Comparison of ENCODE assay signal across 8 cellular contexts in genomic region chr12:64679487-64679983, GRCh38.
A peak's percentile ranks its signal among the peaks of the same experiment; 100 is the strongest.
DNase-seq lines count a peak whose midpoint lies in the region; ATAC-seq and TF ChIP-seq lines count a peak whose summit lies in the region.

No MANE protein-coding gene starts in this region.

- no peaks in the 10 kb centered on the region for H3K9me3 ChIP-seq in Caco-2

- H3K36me3 ChIP-seq in brain microvascular endothelial cell (replicated peaks) (no peaks in the 10 kb centered on the region), Caco-2 (ENCODE audit: control insufficient read depth, insufficient read depth, low read length) (no peaks in the 10 kb centered on the region)

- H3K4me3 ChIP-seq in brain microvascular endothelial cell (ENCODE audit: low read depth, low read length) (peak overlapping the region; percentile 13), Caco-2 (ENCODE audit: low read depth, low read length) (no peak overlapping the region)

- TF ChIP-seq CTCF in brain microvascular endothelial cell (IDR thresholded peaks at IDR 0.05; ENCODE audit: low read depth, low read length, missing control alignments): no peak
- no peak for TF ChIP-seq CTCF in Caco-2 (IDR thresholded peaks at IDR 0.05; ENCODE audit: insufficient read depth in 1 of 2, low read depth in 1 of 2, low read length in 1 of 2, severe bottlenecking in 1 of 2, unreplicated experiment in 1 of 2)

- ATAC-seq in GM18502 (IDR thresholded peaks at IDR 0.05; ENCODE audit: poor library complexity, unreplicated experiment) (peak; percentile 73), HG03521 (IDR thresholded peaks at IDR 0.05; ENCODE audit: unreplicated experiment) (peak; percentile 59), GM21825 (IDR thresholded peaks at IDR 0.05; ENCODE audit: unreplicated experiment) (no peak)

- intact Hi-C loops in Caco-2 (cut with micrococcal nuclease; ENCODE audit: unreplicated experiment): no loop called here

- in situ Hi-C loops in brain microvascular endothelial cell (cut with HindIII; ENCODE audit: low pct_ligation_motif_present, low sequenced_read_pairs): no loop called here

- H3K4me1 ChIP-seq in Caco-2: peaks cover 35% of the 10 kb centered on the region

- no peaks in the 10 kb centered on the region for H3K27me3 ChIP-seq in brain microvascular endothelial cell (replicated peaks)
- H3K27me3 ChIP-seq in Caco-2 (replicated peaks; ENCODE audit: control insufficient read depth, insufficient read depth, low read length): no peaks in the 10 kb centered on the region

- peak overlapping the region; percentile 77 for H3K27ac Mint-ChIP-seq in stimulated activated naive CD8-positive, alpha-beta T cell treated with anti-CD3 and anti-CD28 coated beads, Interleukin-15, Interleukin-2, amounts not matched to agents 100 ng/mL and 50 ng/mL, for 24 hours
- H3K27ac Mint-ChIP-seq in Caco-2 (ENCODE audit: unreplicated experiment): no peak overlapping the region

- H3K27me3 Mint-ChIP-seq in stimulated activated naive CD8-positive, alpha-beta T cell treated with anti-CD3 and anti-CD28 coated beads, Interleukin-15, Interleukin-2, amounts not matched to agents 100 ng/mL and 50 ng/mL, for 24 hours: no peaks in the 10 kb centered on the region
- no peaks in the 10 kb centered on the region for H3K27me3 Mint-ChIP-seq in Caco-2 (ENCODE audit: insufficient read depth, unreplicated experiment)

- peak overlapping the region; percentile 51 for H3K27ac ChIP-seq in brain microvascular endothelial cell

- H3K4me1 Mint-ChIP-seq in stimulated activated naive CD8-positive, alpha-beta T cell treated with anti-CD3 and anti-CD28 coated beads, Interleukin-15, Interleukin-2, amounts not matched to agents 100 ng/mL and 50 ng/mL, for 24 hours (ENCODE audit: low read depth): peaks cover 99% of the 10 kb centered on the region
- H3K4me1 Mint-ChIP-seq in Caco-2 (ENCODE audit: low read depth, unreplicated experiment): peaks cover 7% of the 10 kb centered on the region

- DNase-seq in T-helper 1 cell: peak; percentile 33 to 83 (median 58)
- DNase-seq in brain microvascular endothelial cell: peak; percentile 73
- peak; percentile 84 for DNase-seq in kidney tubule cell (ENCODE audit: low spot score)
- no peak for DNase-seq in Caco-2

- H3K4me3 Mint-ChIP-seq in stimulated activated naive CD8-positive, alpha-beta T cell treated with anti-CD3 and anti-CD28 coated beads, Interleukin-15, Interleukin-2, amounts not matched to agents 100 ng/mL and 50 ng/mL, for 24 hours: peak overlapping the region; percentile 62
- no peak overlapping the region for H3K4me3 Mint-ChIP-seq in Caco-2 (ENCODE audit: unreplicated experiment)

- CTCF ChIA-PET in Caco-2 (lab: Charles Lee): interaction anchor here (0.7 kb wide), 1 partner anchor 9 kb away, joined by 3 read pairs; no protein-coding TSS in a partner anchor

- no peaks in the 10 kb centered on the region for H3K9me3 Mint-ChIP-seq in stimulated activated naive CD8-positive, alpha-beta T cell treated with anti-CD3 and anti-CD28 coated beads, Interleukin-15, Interleukin-2, amounts not matched to agents 100 ng/mL and 50 ng/mL, for 24 hours
- no peaks in the 10 kb centered on the region for H3K9me3 Mint-ChIP-seq in Caco-2 (ENCODE audit: unreplicated experiment)

- H3K36me3 Mint-ChIP-seq in stimulated activated naive CD8-positive, alpha-beta T cell treated with anti-CD3 and anti-CD28 coated beads, Interleukin-15, Interleukin-2, amounts not matched to agents 100 ng/mL and 50 ng/mL, for 24 hours (ENCODE audit: low read depth): peaks cover 8% of the 10 kb centered on the region
- peaks cover 7% of the 10 kb centered on the region for H3K36me3 Mint-ChIP-seq in Caco-2 (ENCODE audit: insufficient read depth, unreplicated experiment)

- POLR2A ChIA-PET in Caco-2 (lab: Charles Lee): no interaction called here

- BruUV-seq in Caco-2 (replicated peaks; lab: Mats Ljungman, UMichigan): no TSS peak

Comparison
In these comparisons a context has a peak if more than half of its experiments do, and no peak if none do; other contexts are left out.
1. DNase-seq: peak in T-helper 1 cell (5 of 5), brain microvascular endothelial cell (single experiment) and kidney tubule cell (single experiment); none in Caco-2 (0 of 2).